In the genomic region with DNA sequence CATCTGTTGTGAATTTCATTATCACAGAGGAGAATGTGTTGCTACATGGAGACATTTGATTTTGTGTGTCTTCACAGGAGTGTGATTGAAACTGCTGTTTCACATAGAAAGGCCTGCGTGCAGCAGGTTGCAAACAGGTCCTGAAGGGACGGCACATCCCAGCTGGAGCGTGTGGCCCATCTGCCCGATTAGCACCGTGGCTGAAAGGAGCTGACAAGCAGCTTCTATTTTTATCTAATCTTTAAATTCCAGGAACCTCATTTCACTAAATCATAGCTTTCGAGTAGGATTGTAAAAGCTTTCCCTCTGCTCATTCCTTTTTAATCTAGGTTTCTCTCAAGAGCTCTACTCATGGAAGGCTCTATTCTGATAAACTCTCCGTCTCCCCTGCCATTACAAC, we compare ENCODE assay signal across 20 cellular contexts.
DNase-seq lines count a peak whose midpoint lies in the region; ATAC-seq, FAIRE-seq and TF ChIP-seq lines count a peak whose summit lies in the region.
"Had no signal": no experiment of that assay in that cellular context is flagged by ENCODE, and none has a peak within 500 bp of the region (broad histone marks: within the 10 kb centered on the region; RNA-seq: fewer than 3 reads in every experiment).

No MANE protein-coding gene starts in this region.

- H3K9ac ChIP-seq in mesendoderm (ENCODE audit: low read length) = no peak overlapping the region

- no peaks in the 10 kb centered on the region for H3K27me3 ChIP-seq in mesendoderm (ENCODE audit: insufficient read depth, low read length, poor library complexity)
- H3K27me3 ChIP-seq: SJSA1 had no signal

- H3K4ac ChIP-seq in mesendoderm (ENCODE audit: low read depth, low read length) = no peak overlapping the region

- FAIRE-seq in D721Med (lab: Jason Lieb, UNC) = peak; percentile 88
- FAIRE-seq: H54, keratinocyte had no signal

- peaks cover 2% of the 10 kb centered on the region for H3K4me1 ChIP-seq in mesendoderm (ENCODE audit: control insufficient read depth, low read depth, low read length)
- H3K4me1 ChIP-seq: SJSA1 had no signal

- H3K23ac ChIP-seq in mesendoderm (ENCODE audit: low read length) = no peak overlapping the region

- H4K5ac ChIP-seq in mesendoderm (ENCODE audit: low read length) = no peak overlapping the region

- H4K8ac ChIP-seq in mesendoderm (ENCODE audit: low read depth, low read length) = no peak overlapping the region

- no peak overlapping the region for H3K18ac ChIP-seq in mesendoderm (ENCODE audit: low read length)

- DNase-seq in D721Med (ENCODE audit: insufficient read length, low spot score) (no peak), NCI-H69 (lab: John Stamatoyannopoulos, UW) (peak; percentile 4), cerebellar cortex (ENCODE audit: low spot score) (peak; percentile 88), mesendoderm (peak; percentile 13), DMS53 treated with DMSO at 0.1 percent for 48 hours (lab: John Stamatoyannopoulos, UW; ENCODE audit: unreplicated experiment) (no peak), GOT3 (lab: John Stamatoyannopoulos, UW) (no peak)
- DNase-seq: activated CD4-positive, CD25-positive, alpha-beta regulatory T cell treated with anti-CD3 and anti-CD28 coated beads, Interleukin-2, amount 50 U/mL, for 72 hours; activated naive CD8-positive, alpha-beta T cell treated with anti-CD3 and anti-CD28 coated beads, Interleukin-2, amount 50 U/mL, for 24 hours; CD4-positive, alpha-beta T cell; effector CD4-positive, alpha-beta T cell; mesenchymal stem cell; natural killer cell; NCI-H187; NCI-H526; stimulated activated naive CD8-positive, alpha-beta T cell treated with anti-CD3 and anti-CD28 coated beads, Interleukin-15, Interleukin-2, amounts not matched to agents 100 U/mL and 50 U/mL, for 24 hours had no signal

- no peak overlapping the region for H2AK5ac ChIP-seq in mesendoderm (ENCODE audit: low read length)

- no peak overlapping the region for H2BK15ac ChIP-seq in mesendoderm (replicated peaks; ENCODE audit: low read depth)

- no peak overlapping the region for H3K4me2 ChIP-seq in mesendoderm (ENCODE audit: low read length)

- no peak overlapping the region for H3K27ac ChIP-seq in mesendoderm (ENCODE audit: low read depth, low read length)
- H3K27ac ChIP-seq: SJSA1 had no signal

- ATAC-seq in HG02938 (IDR thresholded peaks at IDR 0.05; ENCODE audit: unreplicated experiment) (no peak), GM18867 (IDR thresholded peaks at IDR 0.05; ENCODE audit: unreplicated experiment) (no peak)
- ATAC-seq: activated naive CD8-positive, alpha-beta T cell treated with anti-CD3 and anti-CD28 coated beads, Interleukin-2, amount 50 U/mL, for 24 hours; natural killer cell; stimulated activated naive CD8-positive, alpha-beta T cell treated with anti-CD3 and anti-CD28 coated beads, Interleukin-15, Interleukin-2, amounts not matched to agents 100 U/mL and 50 U/mL, for 24 hours had no signal

- no peak overlapping the region for H3K4me3 ChIP-seq in mesendoderm (ENCODE audit: low read length)
- H3K4me3 ChIP-seq: SJSA1 had no signal

- TF ChIP-seq CTCF in D721Med (IDR thresholded peaks at IDR 0.05; ENCODE audit: insufficient read depth, missing control alignments) = no peak

- H3K56ac ChIP-seq in mesendoderm (ENCODE audit: low read length) = no peak overlapping the region

- no peak overlapping the region for H2BK120ac ChIP-seq in mesendoderm (ENCODE audit: low read depth, low read length)

- no peaks in the 10 kb centered on the region for H3K79me1 ChIP-seq in mesendoderm (ENCODE audit: low read length)

- no peaks in the 10 kb centered on the region for H3K79me2 ChIP-seq in mesendoderm (ENCODE audit: control insufficient read depth, insufficient read depth, low read length)

- H2BK5ac ChIP-seq in mesendoderm (ENCODE audit: low read length) = no peak overlapping the region

- H3K36me3 ChIP-seq in mesendoderm (ENCODE audit: control insufficient read depth, insufficient read depth, low read length) = no peaks in the 10 kb centered on the region
- H3K36me3 ChIP-seq: SJSA1 had no signal

- WGBS in mesendoderm (ENCODE audit: extremely low coverage, insufficient coverage, low lambda C conversion rate) = no CpG with 5 or more reads among the region's 7 CpGs

Comparison
In these comparisons a context has a peak if more than half of its experiments do, and no peak if none do; other contexts are left out.
1. DNase-seq: peak in NCI-H69 (single experiment), cerebellar cortex (single experiment) and mesendoderm (single experiment); none in D721Med (single experiment), DMS53 treated with DMSO at 0.1 percent for 48 hours (single experiment) and GOT3 (single experiment).